Comparison of ENCODE assay signal across 1 cellular context in genomic region chr17:48026503-48027321, GRCh38.
TF ChIP-seq lines count a peak whose summit lies in the region.

No MANE protein-coding gene starts in this region.

TF ChIP-seq in HepG2, 621 proteins besides CTCF, POLR2A, EP300 and RAD21 (continued from another document and continues in another):
- TF ChIP-seq MLLT10 (CRISPR knock-in tag; IDR thresholded peaks at IDR 0.05) = no peak
- TF ChIP-seq, protein P1, sequence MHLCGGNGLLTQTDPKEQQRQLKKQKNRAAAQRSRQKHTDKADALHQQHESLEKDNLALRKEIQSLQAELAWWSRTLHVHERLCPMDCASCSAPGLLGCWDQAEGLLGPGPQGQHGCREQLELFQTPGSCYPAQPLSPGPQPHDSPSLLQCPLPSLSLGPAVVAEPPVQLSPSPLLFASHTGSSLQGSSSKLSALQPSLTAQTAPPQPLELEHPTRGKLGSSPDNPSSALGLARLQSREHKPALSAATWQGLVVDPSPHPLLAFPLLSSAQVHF (CRISPR knock-in tag; IDR thresholded peaks at IDR 0.05) = no peak
- TF ChIP-seq, protein P2, sequence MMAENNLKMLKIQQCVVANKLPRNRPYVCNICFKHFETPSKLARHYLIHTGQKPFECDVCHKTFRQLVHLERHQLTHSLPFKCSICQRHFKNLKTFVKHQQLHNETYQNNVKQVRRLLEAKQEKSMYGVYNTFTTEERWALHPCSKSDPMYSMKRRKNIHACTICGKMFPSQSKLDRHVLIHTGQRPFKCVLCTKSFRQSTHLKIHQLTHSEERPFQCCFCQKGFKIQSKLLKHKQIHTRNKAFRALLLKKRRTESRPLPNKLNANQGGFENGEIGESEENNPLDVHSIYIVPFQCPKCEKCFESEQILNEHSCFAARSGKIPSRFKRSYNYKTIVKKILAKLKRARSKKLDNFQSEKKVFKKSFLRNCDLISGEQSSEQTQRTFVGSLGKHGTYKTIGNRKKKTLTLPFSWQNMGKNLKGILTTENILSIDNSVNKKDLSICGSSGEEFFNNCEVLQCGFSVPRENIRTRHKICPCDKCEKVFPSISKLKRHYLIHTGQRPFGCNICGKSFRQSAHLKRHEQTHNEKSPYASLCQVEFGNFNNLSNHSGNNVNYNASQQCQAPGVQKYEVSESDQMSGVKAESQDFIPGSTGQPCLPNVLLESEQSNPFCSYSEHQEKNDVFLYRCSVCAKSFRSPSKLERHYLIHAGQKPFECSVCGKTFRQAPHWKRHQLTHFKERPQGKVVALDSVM (CRISPR knock-in tag; IDR thresholded peaks at IDR 0.05) = 0 out of 2 replicates have a peak, but pooled peaks have one; percentile 26
- TF ChIP-seq MAF1 (CRISPR knock-in tag; IDR thresholded peaks at IDR 0.05; ENCODE audit: borderline replicate concordance) = no peak
- TF ChIP-seq ZNF629 (CRISPR knock-in tag; conservative IDR thresholded peaks at IDR 0.05) = no peak
- TF ChIP-seq SATB2 (CRISPR knock-in tag; IDR thresholded peaks at IDR 0.05) = no peak
- no peak for TF ChIP-seq ARNT (IDR thresholded peaks at IDR 0.05)
- no peak for TF ChIP-seq ZNF44 (CRISPR knock-in tag; IDR thresholded peaks at IDR 0.05)
- TF ChIP-seq ZIK1 (CRISPR knock-in tag; IDR thresholded peaks at IDR 0.05; ENCODE audit: borderline replicate concordance, low read depth) = 0 out of 2 replicates have a peak, but pooled peaks have one; percentile 41
- peak; percentile 75; the same call in 1 of the 2 replicates for TF ChIP-seq CBFB (CRISPR knock-in tag; IDR thresholded peaks at IDR 0.05)
- TF ChIP-seq ZNF740 (CRISPR knock-in tag; IDR thresholded peaks at IDR 0.05) = no peak
- no peak for TF ChIP-seq NFIB (CRISPR knock-in tag; IDR thresholded peaks at IDR 0.05; ENCODE audit: borderline replicate concordance)
- no peak for TF ChIP-seq SIN3A (IDR thresholded peaks at IDR 0.05; ENCODE audit: borderline replicate concordance, low read depth, low read length)
- TF ChIP-seq KDM4B (CRISPR knock-in tag; IDR thresholded peaks at IDR 0.05) = 0 out of 2 replicates have a peak, but pooled peaks have one; percentile 52
- TF ChIP-seq ZNF543 (CRISPR knock-in tag; IDR thresholded peaks at IDR 0.05) = 0 out of 2 replicates have a peak, but pooled peaks have one; percentile 36
- peak; percentile 56; the same call in 1 of the 2 replicates for TF ChIP-seq ZNF292 (CRISPR knock-in tag; IDR thresholded peaks at IDR 0.05; ENCODE audit: borderline replicate concordance, low read depth)
- peak; percentile 61 for TF ChIP-seq THAP11 (CRISPR knock-in tag; IDR thresholded peaks at IDR 0.05)
- peak; percentile 65; the same call in 1 of the 2 replicates for TF ChIP-seq IRF9 (CRISPR knock-in tag; IDR thresholded peaks at IDR 0.05; ENCODE audit: borderline replicate concordance)
- TF ChIP-seq NFYC (CRISPR knock-in tag; IDR thresholded peaks at IDR 0.05) = no peak
- peak; percentile 37; the same call in 1 of the 2 replicates for TF ChIP-seq ELF3 (CRISPR knock-in tag; IDR thresholded peaks at IDR 0.05)
- TF ChIP-seq ZFP36L1 (CRISPR knock-in tag; IDR thresholded peaks at IDR 0.05) = no peak
- no peak for TF ChIP-seq ONECUT2 (CRISPR knock-in tag; IDR thresholded peaks at IDR 0.05)
- no peak for TF ChIP-seq SNRNP70 (IDR thresholded peaks at IDR 0.05; ENCODE audit: low read depth, low read length)
- TF ChIP-seq ZNF136 (CRISPR knock-in tag; IDR thresholded peaks at IDR 0.05; ENCODE audit: low read depth) = no peak
- peak; percentile 91 for TF ChIP-seq XRCC5 (optimal IDR thresholded peaks at IDR 0.05; ENCODE audit: low read length)
- 0 out of 2 replicates have a peak, but pooled peaks have one; percentile 31 for TF ChIP-seq ARNTL (CRISPR knock-in tag; IDR thresholded peaks at IDR 0.05)
- TF ChIP-seq, protein P3, sequence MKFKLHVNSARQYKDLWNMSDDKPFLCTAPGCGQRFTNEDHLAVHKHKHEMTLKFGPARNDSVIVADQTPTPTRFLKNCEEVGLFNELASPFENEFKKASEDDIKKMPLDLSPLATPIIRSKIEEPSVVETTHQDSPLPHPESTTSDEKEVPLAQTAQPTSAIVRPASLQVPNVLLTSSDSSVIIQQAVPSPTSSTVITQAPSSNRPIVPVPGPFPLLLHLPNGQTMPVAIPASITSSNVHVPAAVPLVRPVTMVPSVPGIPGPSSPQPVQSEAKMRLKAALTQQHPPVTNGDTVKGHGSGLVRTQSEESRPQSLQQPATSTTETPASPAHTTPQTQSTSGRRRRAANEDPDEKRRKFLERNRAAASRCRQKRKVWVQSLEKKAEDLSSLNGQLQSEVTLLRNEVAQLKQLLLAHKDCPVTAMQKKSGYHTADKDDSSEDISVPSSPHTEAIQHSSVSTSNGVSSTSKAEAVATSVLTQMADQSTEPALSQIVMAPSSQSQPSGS (CRISPR knock-in tag; IDR thresholded peaks at IDR 0.05) = peak; percentile 38; the same call in 1 of the 2 replicates
- TF ChIP-seq ZNF326 (CRISPR knock-in tag; IDR thresholded peaks at IDR 0.05; ENCODE audit: borderline replicate concordance) = 0 out of 2 replicates have a peak, but pooled peaks have one; percentile 40
- TF ChIP-seq, protein P4, sequence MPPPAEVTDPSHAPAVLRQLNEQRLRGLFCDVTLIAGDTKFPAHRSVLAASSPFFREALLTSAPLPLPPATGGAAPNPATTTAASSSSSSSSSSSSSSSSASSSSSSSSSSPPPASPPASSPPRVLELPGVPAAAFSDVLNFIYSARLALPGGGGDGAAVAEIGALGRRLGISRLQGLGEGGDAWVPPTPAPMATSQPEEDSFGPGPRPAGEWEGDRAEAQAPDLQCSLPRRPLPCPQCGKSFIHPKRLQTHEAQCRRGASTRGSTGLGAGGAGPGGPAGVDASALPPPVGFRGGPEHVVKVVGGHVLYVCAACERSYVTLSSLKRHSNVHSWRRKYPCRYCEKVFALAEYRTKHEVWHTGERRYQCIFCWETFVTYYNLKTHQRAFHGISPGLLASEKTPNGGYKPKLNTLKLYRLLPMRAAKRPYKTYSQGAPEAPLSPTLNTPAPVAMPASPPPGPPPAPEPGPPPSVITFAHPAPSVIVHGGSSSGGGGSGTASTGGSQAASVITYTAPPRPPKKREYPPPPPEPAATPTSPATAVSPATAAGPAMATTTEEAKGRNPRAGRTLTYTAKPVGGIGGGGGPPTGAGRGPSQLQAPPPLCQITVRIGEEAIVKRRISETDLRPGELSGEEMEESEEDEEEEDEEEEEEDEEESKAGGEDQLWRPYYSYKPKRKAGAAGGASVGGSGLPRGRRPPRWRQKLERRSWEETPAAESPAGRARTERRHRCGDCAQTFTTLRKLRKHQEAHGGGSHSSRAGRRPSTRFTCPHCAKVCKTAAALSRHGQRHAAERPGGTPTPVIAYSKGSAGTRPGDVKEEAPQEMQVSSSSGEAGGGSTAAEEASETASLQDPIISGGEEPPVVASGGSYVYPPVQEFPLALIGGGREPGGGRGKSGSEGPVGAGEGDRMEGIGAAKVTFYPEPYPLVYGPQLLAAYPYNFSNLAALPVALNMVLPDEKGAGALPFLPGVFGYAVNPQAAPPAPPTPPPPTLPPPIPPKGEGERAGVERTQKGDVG (CRISPR knock-in tag; IDR thresholded peaks at IDR 0.05; ENCODE audit: borderline replicate concordance) = no peak
- 0 out of 2 replicates have a peak, but pooled peaks have one; percentile 60 for TF ChIP-seq HBP1 (CRISPR knock-in tag; IDR thresholded peaks at IDR 0.05; ENCODE audit: low read depth)
- TF ChIP-seq LCORL (IDR thresholded peaks at IDR 0.05) = no peak
- TF ChIP-seq LCORL (CRISPR knock-in tag; IDR thresholded peaks at IDR 0.05) = peak; percentile 42; the same call in 1 of the 2 replicates
- TF ChIP-seq SALL2 (CRISPR knock-in tag; IDR thresholded peaks at IDR 0.05) = peak; percentile 74
- no peak for TF ChIP-seq MYPOP (CRISPR knock-in tag; IDR thresholded peaks at IDR 0.05)
- TF ChIP-seq ATF4 (CRISPR knock-in tag; IDR thresholded peaks at IDR 0.05) = no peak
- peak; percentile 56; the same call in 1 of the 2 replicates for TF ChIP-seq ZNF143 (CRISPR knock-in tag; IDR thresholded peaks at IDR 0.05)
- TF ChIP-seq MAZ (IDR thresholded peaks at IDR 0.05; ENCODE audit: borderline replicate concordance, low read depth, low read length) = no peak
- no peak for TF ChIP-seq MAZ (CRISPR knock-in tag; IDR thresholded peaks at IDR 0.05; ENCODE audit: low read depth)
- TF ChIP-seq TMF1 (CRISPR knock-in tag; IDR thresholded peaks at IDR 0.05; ENCODE audit: low read depth) = no peak
- no peak for TF ChIP-seq ZNF382 (CRISPR knock-in tag; IDR thresholded peaks at IDR 0.05; ENCODE audit: borderline replicate concordance)
- no peak for TF ChIP-seq REST (IDR thresholded peaks at IDR 0.05; ENCODE audit: borderline replicate concordance in 1 of 2, low read depth in 1 of 2, low read length in 2 of 2)
- peak; percentile 95 for TF ChIP-seq STAG1 (CRISPR knock-in tag; IDR thresholded peaks at IDR 0.05)
- 0 out of 2 replicates have a peak, but pooled peaks have one; percentile 58 for TF ChIP-seq ZNF691 (CRISPR knock-in tag; IDR thresholded peaks at IDR 0.05; ENCODE audit: borderline replicate concordance, low read depth)
- TF ChIP-seq MIER2 (CRISPR knock-in tag; IDR thresholded peaks at IDR 0.05) = no peak
- no peak for TF ChIP-seq ZFYVE20 (CRISPR knock-in tag; IDR thresholded peaks at IDR 0.05; ENCODE audit: borderline replicate concordance, low read depth)
